ENCODE assay signal across 14 cellular contexts in genomic region chr16:77555101-77555500, GRCh38.
DNase-seq lines count a peak whose midpoint lies in the region; ATAC-seq and TF ChIP-seq lines count a peak whose summit lies in the region.
"Had no signal": no experiment of that assay in that cellular context is flagged by ENCODE, and none has a peak within 500 bp of the region (broad histone marks: within the 10 kb centered on the region; RNA-seq: fewer than 3 reads in every experiment).

No MANE protein-coding gene starts in this region.

- no peaks in the 10 kb centered on the region for H3K27me3 Mint-ChIP-seq in glutamatergic neuron (ENCODE audit: unreplicated experiment)
- H3K27me3 Mint-ChIP-seq: CD4-positive, CD25-positive, alpha-beta regulatory T cell had no signal

- DNase-seq in ACHN (peak; percentile 42), choroid plexus epithelial cell (ENCODE audit: low read depth) (peak; percentile 49), kidney tubule cell (ENCODE audit: low spot score) (peak; percentile 7), retinal pigment epithelial cell (ENCODE audit: low read depth) (no peak), glutamatergic neuron (no peak), NCI-H2029 (lab: John Stamatoyannopoulos, UW) (no peak)
- DNase-seq: Calu3; CD4-positive, CD25-positive, alpha-beta regulatory T cell; DMS 273 treated with DMSO at 0.1 percent for 48 hours; GM23248 had no signal

- H3K4me1 Mint-ChIP-seq in glutamatergic neuron (ENCODE audit: low read depth, unreplicated experiment), result peaks cover 6% of the 10 kb centered on the region
- H3K4me1 Mint-ChIP-seq: CD4-positive, CD25-positive, alpha-beta regulatory T cell had no signal

- no peak overlapping the region for H3K4me3 Mint-ChIP-seq in glutamatergic neuron (ENCODE audit: unreplicated experiment)
- H3K4me3 Mint-ChIP-seq: CD4-positive, CD25-positive, alpha-beta regulatory T cell had no signal

- no peak for TF ChIP-seq CTCF in choroid plexus epithelial cell (conservative IDR thresholded peaks at IDR 0.05; ENCODE audit: low read depth, low read length)
- no peak for TF ChIP-seq CTCF in retinal pigment epithelial cell (conservative IDR thresholded peaks at IDR 0.05; ENCODE audit: low read depth, low read length)
- no peak for TF ChIP-seq CTCF in glutamatergic neuron (IDR thresholded peaks at IDR 0.05; ENCODE audit: partially characterized antibody, unreplicated experiment)

- in situ Hi-C loops in ACHN (cut with HindIII; ENCODE audit: low pct_ligation_motif_present, low pct_unique_long_range_greater_than_20kb, low sequenced_read_pairs), result no loop called here

- ATAC-seq in GM18517 (IDR thresholded peaks at IDR 0.05; ENCODE audit: unreplicated experiment), result no peak
- ATAC-seq: GM12878, HCT116 had no signal

- H3K36me3 Mint-ChIP-seq in glutamatergic neuron (ENCODE audit: unreplicated experiment), result no peaks in the 10 kb centered on the region
- H3K36me3 Mint-ChIP-seq: CD4-positive, CD25-positive, alpha-beta regulatory T cell had no signal

- no peak overlapping the region for H3K27ac Mint-ChIP-seq in glutamatergic neuron (ENCODE audit: unreplicated experiment)
- H3K27ac Mint-ChIP-seq: CD4-positive, CD25-positive, alpha-beta regulatory T cell had no signal

- H3K4me3 ChIP-seq in choroid plexus epithelial cell (ENCODE audit: low read depth, low read length) (no peak overlapping the region), retinal pigment epithelial cell (ENCODE audit: low read length) (peak overlapping the region; percentile 40)
- H3K4me3 ChIP-seq: BLaER1 treated with 17β-estradiol and CSF1 and Interleukin-3, amounts not matched to agents 10 nM and 100 nM; GM12878; GM23248 had no signal

- no peaks in the 10 kb centered on the region for H3K9me3 Mint-ChIP-seq in glutamatergic neuron (ENCODE audit: unreplicated experiment)
- H3K9me3 Mint-ChIP-seq: CD4-positive, CD25-positive, alpha-beta regulatory T cell had no signal

Comparison
In these comparisons a context has a peak if more than half of its experiments do, and no peak if none do; other contexts are left out.
1. DNase-seq: peak in ACHN (single experiment), choroid plexus epithelial cell (single experiment) and kidney tubule cell (single experiment); none in retinal pigment epithelial cell (single experiment), glutamatergic neuron (single experiment) and NCI-H2029 (single experiment).